In genomic region chr1:206923961-206924548, GRCh38 we compare ENCODE assay signal across 15 cellular contexts. TPM values are rescaled to one million over a fixed set of nuclear protein-coding genes. Genes with fewer than 3 reads are reported as not detected.
DNase-seq lines count a peak whose midpoint lies in the region; ATAC-seq and TF ChIP-seq lines count a peak whose summit lies in the region.
"Had no signal": no experiment of that assay in that cellular context is flagged by ENCODE, and none has a peak within 500 bp of the region (broad histone marks: within the 10 kb centered on the region; RNA-seq: fewer than 3 reads in every experiment).

No MANE protein-coding gene starts in this region.

- ATAC-seq in left ventricle myocardium superior (peak; percentile 17), upper lobe of left lung (ENCODE audit: low FRiP score in 2 of 2) (peak; percentile 43 to 70)

- peaks cover 5 to 29% (median 24%) of the 10 kb centered on the region in 4 donors for H3K4me1 ChIP-seq in upper lobe of left lung
- no peaks in the 10 kb centered on the region for H3K4me1 ChIP-seq in mesenchymal stem cell (ENCODE audit: control insufficient read depth, insufficient read depth, low read depth, low read length)
- H3K4me1 ChIP-seq: breast epithelium, prostate gland had no signal

- H4K8ac ChIP-seq in mesenchymal stem cell (ENCODE audit: low read length): no peak overlapping the region

- H2AFZ ChIP-seq in mesenchymal stem cell (ENCODE audit: low read depth, low read length): no peak overlapping the region

- H2BK12ac ChIP-seq in mesenchymal stem cell (ENCODE audit: low read length in 2 of 2): no peak overlapping the region

- H3K79me1 ChIP-seq in mesenchymal stem cell (replicated peaks; ENCODE audit: low read length, poor library complexity, severe bottlenecking): no peaks in the 10 kb centered on the region

- TF ChIP-seq EP300 in upper lobe of left lung (IDR thresholded peaks at IDR 0.05): no peak

- H3K9me3 ChIP-seq in KOPT-K1 (ENCODE audit: insufficient read depth, low read length, poor library complexity, severe bottlenecking) (no peaks in the 10 kb centered on the region), upper lobe of left lung (no peaks in the 10 kb centered on the region), mesenchymal stem cell (ENCODE audit: control insufficient read depth, low read length) (no peaks in the 10 kb centered on the region)
- H3K9me3 ChIP-seq: breast epithelium, prostate gland had no signal

- H3K4ac ChIP-seq in mesenchymal stem cell (ENCODE audit: low read depth in 1 of 2, low read length in 2 of 2): no peak overlapping the region

- H3K9ac ChIP-seq in mesenchymal stem cell (ENCODE audit: low read length): no peak overlapping the region

- TF ChIP-seq CTCF in GM12865 (IDR thresholded peaks at IDR 0.05; ENCODE audit: insufficient read depth, low read depth, low read length, missing control alignments) (no peak), upper lobe of left lung (IDR thresholded peaks at IDR 0.05) (no peak), coronary artery (IDR thresholded peaks at IDR 0.05) (no peak)

- DNase-seq in GM12865 (ENCODE audit: low read depth): peak; percentile 44
- DNase-seq in left ventricle myocardium superior: no peak
- no peak for DNase-seq in upper lobe of left lung
- no peak for DNase-seq in mesenchymal stem cell
- DNase-seq in coronary artery (ENCODE audit: low spot score): no peak
- DNase-seq in NCI-H1930 (lab: John Stamatoyannopoulos, UW): no peak
- DNase-seq: C1 segment of cervical spinal cord, Karpas-422, naive B cell, NCI-H1436, T1000 had no signal

- TF ChIP-seq POLR2A in upper lobe of left lung (IDR thresholded peaks at IDR 0.05): no peak

- H3K23ac ChIP-seq in mesenchymal stem cell (ENCODE audit: low read length in 2 of 2): no peak overlapping the region

- H4K91ac ChIP-seq in mesenchymal stem cell (ENCODE audit: low read length): no peak overlapping the region

- H3K4me2 ChIP-seq in mesenchymal stem cell (ENCODE audit: low read length, poor library complexity, severe bottlenecking): no peak overlapping the region

- peak overlapping the region; percentile 61 for H3K4me3 ChIP-seq in GM12865 (ENCODE audit: low read depth, low read length)
- H3K4me3 ChIP-seq in upper lobe of left lung: no peak overlapping the region
- no peak overlapping the region for H3K4me3 ChIP-seq in mesenchymal stem cell (ENCODE audit: insufficient read depth in 1 of 2, low read depth in 1 of 2, low read length in 2 of 2)
- H3K4me3 ChIP-seq in coronary artery: no peak overlapping the region
- H3K4me3 ChIP-seq: breast epithelium, prostate gland had no signal

- H3K27ac ChIP-seq in KOPT-K1 (ENCODE audit: low read depth, low read length, poor library complexity, severe bottlenecking): peak overlapping the region; percentile 88
- H3K27ac ChIP-seq in upper lobe of left lung: peak overlapping the region in 1 of 4 donors; percentile 82
- H3K27ac ChIP-seq in mesenchymal stem cell (ENCODE audit: low read length, poor library complexity, severe bottlenecking): no peak overlapping the region
- no peak overlapping the region for H3K27ac ChIP-seq in coronary artery
- H3K27ac ChIP-seq: breast epithelium, prostate gland had no signal

- H3K18ac ChIP-seq in mesenchymal stem cell (ENCODE audit: low read depth in 1 of 2, low read length in 2 of 2): no peak overlapping the region

- intact Hi-C loops in left ventricle myocardium superior (cut with micrococcal nuclease): no loop called here

- WGBS in upper lobe of left lung, 2 donors: 84 to 88% methylated on average over 3 of the region's 3 CpGs
- WGBS in mesenchymal stem cell: 83% methylated on average over 3 of the region's 3 CpGs

- no peak overlapping the region for H2BK15ac ChIP-seq in mesenchymal stem cell (ENCODE audit: low read depth, poor library complexity, severe bottlenecking)

- no peak overlapping the region for H2BK120ac ChIP-seq in mesenchymal stem cell (ENCODE audit: low read depth, low read length)

- no peak overlapping the region for H2AK5ac ChIP-seq in mesenchymal stem cell (ENCODE audit: low read length, severe bottlenecking)

- H3K27me3 ChIP-seq in upper lobe of left lung (no peaks in the 10 kb centered on the region), mesenchymal stem cell (ENCODE audit: control insufficient read depth in 1 of 2, insufficient read depth in 1 of 2, low read length in 2 of 2) (peaks cover 4 to 17% of the 10 kb centered on the region in 2 experiments)
- H3K27me3 ChIP-seq: breast epithelium had no signal

- H2BK5ac ChIP-seq in mesenchymal stem cell (ENCODE audit: low read depth, low read length, poor library complexity, severe bottlenecking): no peak overlapping the region

- H3K36me3 ChIP-seq in KOPT-K1 (ENCODE audit: insufficient read depth, low read length) (no peaks in the 10 kb centered on the region), upper lobe of left lung (no peaks in the 10 kb centered on the region), mesenchymal stem cell (ENCODE audit: control insufficient read depth in 1 of 2, insufficient read depth in 2 of 2, low read depth in 1 of 2, low read length in 2 of 2) (no peaks in the 10 kb centered on the region)
- H3K36me3 ChIP-seq: breast epithelium, prostate gland had no signal

- peak overlapping the region in 1 of 2 experiments; percentile 87 for H3K14ac ChIP-seq in mesenchymal stem cell (ENCODE audit: low read length in 2 of 2)

RNA-seq across cellular contexts. Expression of gene FCMR, which starts 2.3 kb away (rescaled TPM):
- total RNA-seq in left ventricle myocardium superior (6.2 TPM), upper lobe of left lung (10 to 100 TPM in 1 of 6 donors, 1 to 10 TPM in 5; 4.3 to 13.6 (median 7.2) TPM)
- 3.9 TPM for polyA plus RNA-seq in mesenchymal stem cell (2013, experiment 1 of 2)
- polyA plus RNA-seq in mesenchymal stem cell (2013, experiment 2 of 2): 3.5 TPM

RNA-seq across cellular contexts. Expression of gene PIGR, which starts 22.2 kb away (rescaled TPM):
- total RNA-seq in left ventricle myocardium superior (not detected), upper lobe of left lung (1,000 to 10,000 TPM in 1 of 6 donors, 100 to 1,000 TPM in 5; 396 to 1,034 (median 618) TPM)
- not detected for polyA plus RNA-seq in mesenchymal stem cell (2013, experiment 1 of 2)
- polyA plus RNA-seq in mesenchymal stem cell (2013, experiment 2 of 2): not detected

RNA-seq across cellular contexts. Expression of gene IL24, which starts 26.8 kb away (rescaled TPM):
- not detected for total RNA-seq in left ventricle myocardium superior
- under 1 TPM in 1 of 6 donors, not detected in 5; 0.24 TPM for total RNA-seq in upper lobe of left lung
- 1.2 TPM for polyA plus RNA-seq in mesenchymal stem cell (2013, experiment 1 of 2)
- 1.5 TPM for polyA plus RNA-seq in mesenchymal stem cell (2013, experiment 2 of 2)
- total RNA-seq: prostate gland had no signal

RNA-seq across cellular contexts. Expression of gene FCAMR, which starts 46.2 kb away (rescaled TPM):
- not detected for total RNA-seq in left ventricle myocardium superior
- 1 to 10 TPM in 1 of 6 donors, not detected in 5; 7.3 TPM for total RNA-seq in upper lobe of left lung
- polyA plus RNA-seq in mesenchymal stem cell (2013, experiment 1 of 2): not detected
- polyA plus RNA-seq in mesenchymal stem cell (2013, experiment 2 of 2): not detected
- total RNA-seq: activated naive CD4-positive, alpha-beta T cell treated with anti-CD3 and anti-CD28 coated beads, Interleukin-2, amount 50 U/mL, for 72 hours; breast epithelium had no signal

RNA-seq across cellular contexts. Expression of gene IL20, which starts 58.6 kb away (rescaled TPM):
- total RNA-seq in left ventricle myocardium superior (not detected), upper lobe of left lung (not detected)
- polyA plus RNA-seq in mesenchymal stem cell (2013, experiment 1 of 2): not detected
- not detected for polyA plus RNA-seq in mesenchymal stem cell (2013, experiment 2 of 2)
- total RNA-seq: activated naive CD4-positive, alpha-beta T cell treated with anti-CD3 and anti-CD28 coated beads, Interleukin-2, amount 50 U/mL, for 72 hours; prostate gland had no signal

Comparison
In these comparisons a context has a peak if more than half of its experiments do, and no peak if none do; other contexts are left out.
1. RNA of gene PIGR, which starts 22.2 kb away (total RNA-seq): 396 to 1,034 TPM in upper lobe of left lung; not detected in left ventricle myocardium superior (single experiment); every median in the first group is over 100 times any median in the second.